Comparison of ENCODE assay signal across 22 cellular contexts in the genomic region with DNA sequence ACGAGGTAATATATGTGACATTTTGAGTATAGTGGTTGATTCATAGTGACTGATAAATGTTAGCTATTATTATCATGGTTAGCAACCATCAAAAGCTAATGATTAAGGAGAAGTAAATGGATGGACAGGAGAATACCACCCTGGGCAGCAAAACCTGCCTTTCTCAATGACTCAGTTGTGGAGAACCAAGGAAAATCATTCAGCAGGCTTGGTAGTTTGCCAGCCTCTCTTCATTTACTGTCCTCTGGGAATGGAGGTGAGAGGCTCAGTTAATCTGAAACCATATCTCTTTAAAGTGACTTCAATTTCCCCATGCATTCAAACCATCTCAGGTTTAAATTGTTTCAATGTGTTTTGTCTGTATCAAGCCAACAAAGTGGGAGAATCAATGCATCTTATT. TPM values are rescaled to one million over a fixed set of nuclear protein-coding genes. Genes with fewer than 3 reads are reported as not detected.
DNase-seq lines count a peak whose midpoint lies in the region; ATAC-seq and TF ChIP-seq lines count a peak whose summit lies in the region.
"Had no signal": no experiment of that assay in that cellular context is flagged by ENCODE, and none has a peak within 500 bp of the region (broad histone marks: within the 10 kb centered on the region; RNA-seq: fewer than 3 reads in every experiment).

No MANE protein-coding gene starts in this region.

- no peak for ATAC-seq in HCT116
- no peak for ATAC-seq in omental fat pad (ENCODE audit: low FRiP score)
- ATAC-seq: body of pancreas had no signal

- no peaks in the 10 kb centered on the region for H3K79me2 ChIP-seq in HCT116 (ENCODE audit: insufficient read depth, low read length)

- H3K4me3 ChIP-seq in HCT116 (replicated peaks in 1 of 2; ENCODE audit: low read depth in 1 of 2, low read length in 2 of 2) (no peak overlapping the region), H7 (ENCODE audit: insufficient read depth, low read depth, low read length) (no peak overlapping the region)
- H3K4me3 ChIP-seq: body of pancreas, sigmoid colon, tibial artery had no signal

- intact Hi-C loops in HCT116 (cut with micrococcal nuclease): no loop called here

- no peaks in the 10 kb centered on the region for H3K27me3 Mint-ChIP-seq in chondrocyte (ENCODE audit: low read depth)
- H3K27me3 Mint-ChIP-seq in immature natural killer cell (ENCODE audit: low read depth in 3 of 3): peaks cover 0 to 2% (median 2%) of the 10 kb centered on the region in 3 donors

- H3K9me2 ChIP-seq in HCT116 (ENCODE audit: insufficient read depth): no peaks in the 10 kb centered on the region

- DNase-seq in A172 (ENCODE audit: low spot score): peak; percentile 41
- no peak for DNase-seq in HCT116 (ENCODE audit: low read depth, low spot score)
- peak; percentile 91 for DNase-seq in NCI-H2107 treated with DMSO at 0.1 percent for 48 hours (lab: John Stamatoyannopoulos, UW; ENCODE audit: unreplicated experiment)
- DNase-seq in chondrocyte (ENCODE audit: low spot score): no peak
- DNase-seq in superior temporal gyrus (ENCODE audit: extremely low spot score): no peak
- DNase-seq in immature natural killer cell: no peak
- DNase-seq in H7: no peak
- DNase-seq in omental fat pad (ENCODE audit: low spot score): no peak
- DNase-seq: activated CD4-positive, CD25-positive, alpha-beta regulatory T cell treated with anti-CD3 and anti-CD28 coated beads, Interleukin-2, amount 50 U/mL, for 72 hours; activated CD8-positive, alpha-beta memory T cell treated with anti-CD3 and anti-CD28 coated beads, Interleukin-2, amount 50 U/mL, for 4 hours; activated naive CD4-positive, alpha-beta T cell; body of pancreas; COR-L47; dorsolateral prefrontal cortex; MM.1S; NCI-H526 treated with DMSO at 0.1 percent for 48 hours; RPMI8226; sigmoid colon; stimulated activated CD4-positive, alpha-beta T cell treated with anti-CD3 and anti-CD28 coated beads, Interleukin-4, amount 100 ng/mL, for 24 hours; tibial artery had no signal

- H3K4me1 Mint-ChIP-seq in chondrocyte (ENCODE audit: low read depth) (peaks cover 33% of the 10 kb centered on the region), immature natural killer cell (no peaks in the 10 kb centered on the region)

- H3K27me3 ChIP-seq in HCT116 (ENCODE audit: insufficient read depth, low read length): no peaks in the 10 kb centered on the region
- H3K27me3 ChIP-seq in H7 (ENCODE audit: control insufficient read depth, insufficient read depth, low read length): no peaks in the 10 kb centered on the region
- H3K27me3 ChIP-seq: body of pancreas, sigmoid colon, tibial artery had no signal

- H3K9ac ChIP-seq in HCT116 (ENCODE audit: low read length): no peak overlapping the region

- no peaks in the 10 kb centered on the region for H4K20me1 ChIP-seq in HCT116 (ENCODE audit: insufficient read depth)

- H3K4me3 Mint-ChIP-seq in chondrocyte (ENCODE audit: unreplicated experiment) (no peak overlapping the region), immature natural killer cell (no peak overlapping the region)
- H3K4me3 Mint-ChIP-seq: neural crest cell had no signal

- peaks cover 0 to 39% of the 10 kb centered on the region in 2 experiments; a peak in 2 of 4 replicates for H3K4me1 ChIP-seq in HCT116 (ENCODE audit: control insufficient read depth in 1 of 2, insufficient read depth in 2 of 2, low read length in 2 of 2)
- H3K4me1 ChIP-seq: sigmoid colon had no signal

- H3K36me3 Mint-ChIP-seq in chondrocyte (ENCODE audit: low read depth): no peaks in the 10 kb centered on the region
- H3K36me3 Mint-ChIP-seq in immature natural killer cell: peaks cover 0 to 3% (median 0%) of the 10 kb centered on the region in 3 donors

- CTCF ChIA-PET in HCT116 (lab: Charles Lee): no interaction called here

- TF ChIP-seq POLR2A in HCT116 (IDR thresholded peaks at IDR 0.05; ENCODE audit: borderline replicate concordance, extremely low read depth, insufficient read depth, insufficient read length): no peak

- H3K36me3 ChIP-seq in HCT116 (ENCODE audit: control insufficient read depth in 1 of 2, insufficient read depth in 2 of 2, low read length in 2 of 2) (no peaks in the 10 kb centered on the region), H7 (replicated peaks; ENCODE audit: control insufficient read depth, insufficient read depth, low read length) (no peaks in the 10 kb centered on the region)
- H3K36me3 ChIP-seq: sigmoid colon, tibial artery had no signal

- POLR2A ChIA-PET in HCT116 (lab: Charles Lee): no interaction called here

- 0 out of 2 replicates have a peak overlapping the region, but pooled peaks have one; percentile 10 for H3K4me2 ChIP-seq in HCT116 (ENCODE audit: low read length)

- H3K9me3 Mint-ChIP-seq in chondrocyte (ENCODE audit: low read depth) (no peaks in the 10 kb centered on the region), immature natural killer cell (no peaks in the 10 kb centered on the region)
- H3K9me3 Mint-ChIP-seq: neural crest cell had no signal

- H2AFZ ChIP-seq in HCT116 (ENCODE audit: low read depth, low read length, poor library complexity, severe bottlenecking): peak overlapping the region; percentile 60

- TF ChIP-seq RAD21 in HCT116 (IDR thresholded peaks at IDR 0.05; ENCODE audit: low read depth): no peak

- H3K27ac Mint-ChIP-seq in chondrocyte (ENCODE audit: unreplicated experiment) (peak overlapping the region; percentile 37), immature natural killer cell (no peak overlapping the region)

- RAD21 ChIA-PET in HCT116 (lab: Charles Lee; ENCODE audit: low non-redundant PET in 1 of 2, low total read pairs in 2 of 2, uncharacterized antibody in 2 of 2, unreplicated experiment in 2 of 2): no interaction called here

- no TSS peak for BruUV-seq in HCT116 (replicated peaks; lab: Mats Ljungman, UMichigan)

- H3K27ac ChIP-seq in HCT116 (ENCODE audit: low read depth, low read length): no peak overlapping the region
- H3K27ac ChIP-seq: body of pancreas, dorsolateral prefrontal cortex, sigmoid colon, tibial artery had no signal

- no peak for TF ChIP-seq CTCF in HCT116 (IDR thresholded peaks at IDR 0.05 in 2 of 3, conservative IDR thresholded peaks at IDR 0.05 in 1 of 3; ENCODE audit: borderline replicate concordance in 1 of 3, insufficient read depth in 1 of 3, low read depth in 2 of 3, low read length in 2 of 3)
- TF ChIP-seq CTCF in chondrocyte (IDR thresholded peaks at IDR 0.05): no peak
- no peak for TF ChIP-seq CTCF in omental fat pad (IDR thresholded peaks at IDR 0.05)

- no peaks in the 10 kb centered on the region for H3K9me3 ChIP-seq in HCT116 (ENCODE audit: control insufficient read depth in 1 of 2, insufficient read depth in 1 of 2, low read depth in 1 of 2, low read length in 2 of 2)
- H3K9me3 ChIP-seq: body of pancreas, sigmoid colon, tibial artery had no signal

TF ChIP-seq in HCT116, 20 proteins besides CTCF, POLR2A, EP300 and RAD21 (continues in another document):
- TF ChIP-seq CBX3 (IDR thresholded peaks at IDR 0.05; ENCODE audit: low read depth) (0 out of 2 replicates have a peak, but pooled peaks have one; percentile 23), EGR1 (IDR thresholded peaks at IDR 0.05; ENCODE audit: low read depth) (no peak), SRF (IDR thresholded peaks at IDR 0.05; ENCODE audit: low read depth) (no peak), ZFX (IDR thresholded peaks at IDR 0.05) (no peak), ZNF274 (IDR thresholded peaks at IDR 0.05; ENCODE audit: low read depth, low read length) (no peak), YY1 (IDR thresholded peaks at IDR 0.05; ENCODE audit: extremely low read depth, insufficient replicate concordance, low read depth, low read length) (no peak)
- TF ChIP-seq, protein P1, sequence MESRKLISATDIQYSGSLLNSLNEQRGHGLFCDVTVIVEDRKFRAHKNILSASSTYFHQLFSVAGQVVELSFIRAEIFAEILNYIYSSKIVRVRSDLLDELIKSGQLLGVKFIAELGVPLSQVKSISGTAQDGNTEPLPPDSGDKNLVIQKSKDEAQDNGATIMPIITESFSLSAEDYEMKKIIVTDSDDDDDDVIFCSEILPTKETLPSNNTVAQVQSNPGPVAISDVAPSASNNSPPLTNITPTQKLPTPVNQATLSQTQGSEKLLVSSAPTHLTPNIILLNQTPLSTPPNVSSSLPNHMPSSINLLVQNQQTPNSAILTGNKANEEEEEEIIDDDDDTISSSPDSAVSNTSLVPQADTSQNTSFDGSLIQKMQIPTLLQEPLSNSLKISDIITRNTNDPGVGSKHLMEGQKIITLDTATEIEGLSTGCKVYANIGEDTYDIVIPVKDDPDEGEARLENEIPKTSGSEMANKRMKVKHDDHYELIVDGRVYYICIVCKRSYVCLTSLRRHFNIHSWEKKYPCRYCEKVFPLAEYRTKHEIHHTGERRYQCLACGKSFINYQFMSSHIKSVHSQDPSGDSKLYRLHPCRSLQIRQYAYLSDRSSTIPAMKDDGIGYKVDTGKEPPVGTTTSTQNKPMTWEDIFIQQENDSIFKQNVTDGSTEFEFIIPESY (IDR thresholded peaks at IDR 0.05; ENCODE audit: extremely low read depth, insufficient replicate concordance, low read length): no peak
- TF ChIP-seq, protein P2, sequence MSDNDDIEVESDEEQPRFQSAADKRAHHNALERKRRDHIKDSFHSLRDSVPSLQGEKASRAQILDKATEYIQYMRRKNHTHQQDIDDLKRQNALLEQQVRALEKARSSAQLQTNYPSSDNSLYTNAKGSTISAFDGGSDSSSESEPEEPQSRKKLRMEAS (IDR thresholded peaks at IDR 0.05): no peak

RNA-seq across cellular contexts. Expression of a gene that starts 2.8 kb away (rescaled TPM):
- 0.45 and 2.1 TPM in 2 replicates for total RNA-seq in A172 (2014; rRNA removed; shearing (Covaris generic))
- total RNA-seq in HCT116 (2021; ENCODE audit: unreplicated experiment) (0.34 TPM), chondrocyte (0.20 to 1.4 TPM in 2 of 3 replicates, not detected in the other), omental fat pad (10 to 100 TPM; 11.3 to 81.5 (median 20.5) TPM)
- 0.77 and 1.2 TPM in 2 replicates for polyA plus RNA-seq in HCT116 (2012)
- polyA plus RNA-seq in immature natural killer cell: not detected
- total RNA-seq in H7 (2014; rRNA removed; shearing (Covaris generic)): 2.6 and 4.9 TPM in 2 replicates
- total RNA-seq: neural crest cell; T-helper 2 cell treated with Interferon-gamma antibody and Interleukin-4, amounts not matched to agents 100 ng/mL and 5 ng/mL, for 36 hours had no signal

RNA-seq across cellular contexts. Expression of a gene that starts 46.8 kb away (rescaled TPM):
- total RNA-seq in A172 (2014; rRNA removed; shearing (Covaris generic)): 154 and 177 TPM in 2 replicates
- total RNA-seq in HCT116 (2021; ENCODE audit: unreplicated experiment) (0.66 TPM), chondrocyte (42.8 to 60.3 TPM (median 59.9 TPM) in 3 replicates), omental fat pad (1,000 to 10,000 TPM in 1 of 4 donors, 100 to 1,000 TPM in 3; 273 to 1,679 (median 590) TPM)
- polyA plus RNA-seq in HCT116 (2012): 0.07 and 0.09 TPM in 2 replicates
- polyA plus RNA-seq in immature natural killer cell: not detected
- 0.07 TPM in 1 of 2 replicates, not detected in the other for total RNA-seq in H7 (2014; rRNA removed; shearing (Covaris generic))
- total RNA-seq: neural crest cell; T-helper 2 cell treated with Interferon-gamma antibody and Interleukin-4, amounts not matched to agents 100 ng/mL and 5 ng/mL, for 36 hours had no signal

Comparison
In these comparisons a context has a peak if more than half of its experiments do, and no peak if none do; other contexts are left out.
1. DNase-seq: peak in A172 (single experiment) and NCI-H2107 treated with DMSO at 0.1 percent for 48 hours (single experiment); none in HCT116 (single experiment), chondrocyte (single experiment), superior temporal gyrus (single experiment), immature natural killer cell (0 of 3), H7 (single experiment) and omental fat pad (single experiment).
2. RNA of a gene that starts 46.8 kb away (total RNA-seq): 273 to 1,679 TPM in omental fat pad, 154 to 177 TPM in A172 and 42.8 to 60.3 TPM in chondrocyte; 0.66 TPM in HCT116 (single experiment) and 0.07 TPM in H7; every median in the first group is over 10 times any median in the second.